Comparison of ENCODE assay signal across 32 cellular contexts in the genomic region with DNA sequence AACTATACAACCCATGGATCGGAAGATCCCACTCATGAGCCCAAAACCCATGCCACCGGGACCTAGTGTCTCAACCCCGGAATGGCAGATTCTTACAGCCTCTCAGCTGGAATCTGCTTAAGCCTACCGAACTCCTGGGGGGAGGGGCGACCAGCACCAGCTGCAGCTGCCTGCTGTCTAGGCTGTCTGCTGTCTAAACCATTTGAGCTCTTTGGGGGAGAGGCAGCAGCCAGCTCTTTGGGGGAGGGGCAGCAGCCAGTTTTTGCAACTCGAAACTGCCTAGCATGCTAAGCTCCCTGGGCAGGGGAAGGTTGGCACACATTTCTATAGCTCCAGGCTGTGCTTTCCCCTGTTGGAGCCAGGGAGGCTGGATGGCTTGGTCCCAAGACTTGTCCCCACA.
"Had no signal": no experiment of that assay in that cellular context is flagged by ENCODE, and none has a peak within 500 bp of the region (broad histone marks: within the 10 kb centered on the region; RNA-seq: fewer than 3 reads in every experiment).

No MANE protein-coding gene starts in this region.

- H3K4me3 ChIP-seq: adrenal gland, heart right ventricle, pancreas, prostate gland, smooth muscle cell, stomach, thyroid gland, upper lobe of left lung, vagina had no signal

- H3K4me3 Mint-ChIP-seq: activated CD4-positive, alpha-beta memory T cell treated with anti-CD3 and anti-CD28 coated beads, Interleukin-2, amount 10 ng/mL, durations not matched to agents 7 days and 5 days; activated CD4-positive, alpha-beta T cell treated with anti-CD3 and anti-CD28 coated beads, Interleukin-2, amount 10 ng/mL, durations not matched to agents 7 days and 5 days; activated naive CD8-positive, alpha-beta T cell treated with anti-CD3 and anti-CD28 coated beads for 36 hours; activated T-cell treated with anti-CD3 and anti-CD28 coated beads, Interleukin-2, amount 50 U/mL, for 24 hours; effector memory CD8-positive, alpha-beta T cell; naive thymus-derived CD8-positive, alpha-beta T cell; neural crest cell; stimulated activated naive B cell treated with anti-CD40 and anti-IgM and Interleukin-4, amounts not matched to agents 10 μg/mL and 1 μg/mL and 100 μg/mL, for 72 hours had no signal

- H3K27ac Mint-ChIP-seq: activated CD4-positive, alpha-beta memory T cell treated with anti-CD3 and anti-CD28 coated beads, Interleukin-2, amount 10 ng/mL, durations not matched to agents 7 days and 5 days; activated CD4-positive, alpha-beta T cell treated with anti-CD3 and anti-CD28 coated beads, Interleukin-2, amount 10 ng/mL, durations not matched to agents 7 days and 5 days; activated naive CD8-positive, alpha-beta T cell treated with anti-CD3 and anti-CD28 coated beads for 36 hours; activated T-cell treated with anti-CD3 and anti-CD28 coated beads, Interleukin-2, amount 50 U/mL, for 24 hours; effector memory CD8-positive, alpha-beta T cell; naive thymus-derived CD8-positive, alpha-beta T cell; stimulated activated naive B cell treated with anti-CD40 and anti-IgM and Interleukin-4, amounts not matched to agents 10 μg/mL and 1 μg/mL and 100 μg/mL, for 72 hours had no signal

- H3K27me3 Mint-ChIP-seq: activated CD4-positive, alpha-beta memory T cell treated with anti-CD3 and anti-CD28 coated beads, Interleukin-2, amount 10 ng/mL, durations not matched to agents 7 days and 5 days; activated CD4-positive, alpha-beta T cell treated with anti-CD3 and anti-CD28 coated beads, Interleukin-2, amount 10 ng/mL, durations not matched to agents 7 days and 5 days; activated naive CD8-positive, alpha-beta T cell treated with anti-CD3 and anti-CD28 coated beads for 36 hours; activated T-cell treated with anti-CD3 and anti-CD28 coated beads, Interleukin-2, amount 50 U/mL, for 24 hours; effector memory CD8-positive, alpha-beta T cell; stimulated activated naive B cell treated with anti-CD40 and anti-IgM and Interleukin-4, amounts not matched to agents 10 μg/mL and 1 μg/mL and 100 μg/mL, for 72 hours had no signal

- H3K4me1 ChIP-seq: adrenal gland, heart right ventricle, pancreas, prostate gland, stomach, thyroid gland, upper lobe of left lung, vagina had no signal

- H3K9me3 ChIP-seq: adrenal gland, heart right ventricle, pancreas, prostate gland, stomach, thyroid gland, upper lobe of left lung, vagina had no signal

- H3K27me3 ChIP-seq: adrenal gland, brain microvascular endothelial cell, heart right ventricle, pancreas, stomach, thyroid gland, upper lobe of left lung, vagina had no signal

- H3K27ac ChIP-seq: adrenal gland, brain microvascular endothelial cell, heart right ventricle, pancreas, prostate gland, stomach, thyroid gland, upper lobe of left lung, vagina had no signal

- DNase-seq: activated CD4-positive, alpha-beta memory T cell treated with anti-CD3 and anti-CD28 coated beads, Interleukin-2, amount 10 ng/mL, durations not matched to agents 7 days and 5 days; activated CD4-positive, alpha-beta T cell treated with anti-CD3 and anti-CD28 coated beads, Interleukin-2, amount 10 ng/mL, durations not matched to agents 7 days and 5 days; activated CD4-positive, CD25-positive, alpha-beta regulatory T cell treated with anti-CD3 and anti-CD28 coated beads, Interleukin-2, amount 50 U/mL, for 72 hours; activated CD8-positive, alpha-beta memory T cell treated with anti-CD3 and anti-CD28 coated beads, Interleukin-2, amount 50 U/mL, for 48 hours; activated naive CD4-positive, alpha-beta T cell; activated naive CD8-positive, alpha-beta T cell treated with anti-CD3 and anti-CD28 coated beads for 36 hours; activated T-cell treated with anti-CD3 and anti-CD28 coated beads, Interleukin-2, amount 50 U/mL, for 24 hours; adrenal gland; brain microvascular endothelial cell; caudate nucleus; cortex of kidney; effector memory CD8-positive, alpha-beta T cell; erythroblast; foreskin fibroblast; heart right ventricle; left ventricle myocardium superior; naive thymus-derived CD8-positive, alpha-beta T cell; pancreas; retina; stimulated activated CD4-positive, alpha-beta T cell treated with anti-CD3 and anti-CD28 coated beads, Interleukin-1b, Interleukin-23, amount 100 ng/mL, for 48 hours; stimulated activated CD4-positive, alpha-beta T cell treated with anti-CD3 and anti-CD28 coated beads, Interleukin-4, amount 100 ng/mL, for 4 hours; stimulated activated CD8-positive, alpha-beta memory T cell treated with anti-CD3 and anti-CD28 coated beads, Interleukin-4, amount 100 ng/mL, for 48 hours; stimulated activated naive B cell treated with anti-CD40 and anti-IgM and Interleukin-4, amounts not matched to agents 10 μg/mL and 1 μg/mL and 100 μg/mL, for 72 hours; stomach; T-helper 2 cell; thyroid gland; upper lobe of left lung had no signal

- H3K9me3 Mint-ChIP-seq: activated CD4-positive, alpha-beta T cell treated with anti-CD3 and anti-CD28 coated beads, Interleukin-2, amount 10 ng/mL, durations not matched to agents 7 days and 5 days; activated T-cell treated with anti-CD3 and anti-CD28 coated beads, Interleukin-2, amount 50 U/mL, for 24 hours; neural crest cell had no signal

- ATAC-seq: effector memory CD8-positive, alpha-beta T cell; heart right ventricle; left ventricle myocardium superior; naive thymus-derived CD8-positive, alpha-beta T cell; pancreas; sciatic nerve; stimulated activated naive B cell treated with anti-CD40 and anti-IgM and Interleukin-4, amounts not matched to agents 10 μg/mL and 1 μg/mL and 100 μg/mL, for 72 hours had no signal

- H3K4me1 Mint-ChIP-seq: activated CD4-positive, alpha-beta memory T cell treated with anti-CD3 and anti-CD28 coated beads, Interleukin-2, amount 10 ng/mL, durations not matched to agents 7 days and 5 days; activated CD4-positive, alpha-beta T cell treated with anti-CD3 and anti-CD28 coated beads, Interleukin-2, amount 10 ng/mL, durations not matched to agents 7 days and 5 days; activated naive CD8-positive, alpha-beta T cell treated with anti-CD3 and anti-CD28 coated beads for 36 hours; naive thymus-derived CD8-positive, alpha-beta T cell; neural crest cell; stimulated activated naive B cell treated with anti-CD40 and anti-IgM and Interleukin-4, amounts not matched to agents 10 μg/mL and 1 μg/mL and 100 μg/mL, for 72 hours had no signal

- H3K36me3 ChIP-seq: adrenal gland, brain microvascular endothelial cell, heart right ventricle, pancreas, prostate gland, stomach, thyroid gland, upper lobe of left lung, vagina had no signal

- H3K36me3 Mint-ChIP-seq: activated naive CD8-positive, alpha-beta T cell treated with anti-CD3 and anti-CD28 coated beads for 36 hours; naive thymus-derived CD8-positive, alpha-beta T cell had no signal
